Comparison of ENCODE assay signal across 8 cellular contexts in the genomic region with DNA sequence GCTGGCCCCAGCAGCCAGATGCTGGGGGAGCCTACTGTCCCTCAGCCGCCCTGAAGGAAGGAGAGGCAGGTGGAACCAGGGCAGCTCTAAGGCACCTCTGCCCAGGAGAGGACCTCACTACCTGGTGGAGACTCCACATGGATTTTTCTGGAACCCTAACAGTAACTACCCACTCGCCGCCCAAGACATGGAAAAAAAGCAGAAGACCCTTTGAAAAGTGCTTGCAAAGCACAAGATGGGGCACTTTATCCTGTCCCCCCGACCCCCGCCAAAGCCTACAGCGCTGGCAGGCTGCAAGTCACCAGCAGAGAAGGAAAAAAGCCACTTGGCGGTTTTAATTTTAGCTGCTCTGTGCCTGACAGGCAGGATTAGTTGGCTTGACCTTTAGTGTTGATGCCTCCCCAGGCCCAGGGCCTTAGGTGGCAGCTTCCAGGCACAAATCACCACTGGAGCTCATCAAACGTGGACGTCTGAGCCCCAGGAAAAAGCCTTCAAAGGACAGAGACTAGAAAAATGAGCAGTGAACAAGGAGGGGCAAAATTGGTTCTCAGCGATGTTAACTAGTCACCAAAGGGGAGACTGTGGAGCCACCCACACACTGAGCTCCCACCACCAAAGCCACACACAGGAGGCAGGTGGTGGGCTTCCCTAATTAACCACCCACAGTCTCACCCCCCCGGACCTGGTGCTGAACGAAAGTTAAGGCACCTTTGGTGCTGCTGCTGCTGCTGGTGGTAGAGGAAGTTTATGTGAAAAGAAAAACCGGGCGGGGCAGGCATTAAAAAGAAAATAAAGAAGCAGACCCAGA. TPM values are rescaled to one million over a fixed set of nuclear protein-coding genes. Genes with fewer than 3 reads are reported as not detected.
DNase-seq lines count a peak whose midpoint lies in the region; ATAC-seq, FAIRE-seq and TF ChIP-seq lines count a peak whose summit lies in the region.

No MANE protein-coding gene starts in this region.

- POLR2A ChIA-PET in HEK293 (lab: Yijun Ruan, JAX) = interaction anchor here (0.5 to 5.8 kb wide), 6 partner anchors 8 to 80 kb away, joined by 3 to 42 read pairs (median 4); a partner anchor contains a TSS

- H3K9me3 ChIP-seq in HEK293 (ENCODE audit: control insufficient read depth, insufficient read depth, low read depth, low read length) (no peaks in the 10 kb centered on the region), cardiac muscle cell (ENCODE audit: low read depth) (no peaks in the 10 kb centered on the region)

- H3K4me3 ChIP-seq in HEK293 (ENCODE audit: low read depth, low read length) (no peak overlapping the region), cardiac muscle cell (no peak overlapping the region)

- H3K36me3 Mint-ChIP-seq in activated CD8-positive, alpha-beta memory T cell treated with anti-CD3 and anti-CD28 coated beads, Interleukin-2, amount 10 ng/mL, durations not matched to agents 7 days and 5 days = peaks cover 54% of the 10 kb centered on the region

- H3K27ac ChIP-seq in HEK293 (ENCODE audit: extremely low read depth, low read depth, low read length) = peak overlapping the region; percentile 18
- peak overlapping the region; percentile 90 for H3K27ac ChIP-seq in cardiac muscle cell

- H3K9me3 Mint-ChIP-seq in activated CD8-positive, alpha-beta memory T cell treated with anti-CD3 and anti-CD28 coated beads, Interleukin-2, amount 10 ng/mL, durations not matched to agents 7 days and 5 days (ENCODE audit: low read depth) = no peaks in the 10 kb centered on the region

- peak; percentile 86 for DNase-seq in activated CD8-positive, alpha-beta memory T cell treated with anti-CD3 and anti-CD28 coated beads, Interleukin-2, amount 10 ng/mL, durations not matched to agents 7 days and 5 days
- DNase-seq in cardiac muscle cell (ENCODE audit: low read depth in 1 of 2, low spot score in 1 of 2) = peak in 1 of 2 donors; percentile 53
- peak; percentile 51 for DNase-seq in stimulated activated CD4-positive, alpha-beta T cell treated with anti-CD3 and anti-CD28 coated beads, Interleukin-4, amount 100 ng/mL, for 24 hours
- DNase-seq in SK-N-DZ (ENCODE audit: low spot score) = no peak
- DNase-seq in NCI-H2029 treated with DMSO at 0.1 percent for 48 hours (lab: John Stamatoyannopoulos, UW) = no peak
- no peak for DNase-seq in HTR-8/SVneo (ENCODE audit: insufficient read length, low spot score)

- peak; percentile 51 for ATAC-seq in activated CD8-positive, alpha-beta memory T cell treated with anti-CD3 and anti-CD28 coated beads, Interleukin-2, amount 10 ng/mL, durations not matched to agents 7 days and 5 days
- no peak for ATAC-seq in GM18867 (IDR thresholded peaks at IDR 0.05; ENCODE audit: unreplicated experiment)

- H3K27me3 ChIP-seq in cardiac muscle cell = no peaks in the 10 kb centered on the region

- H3K27ac Mint-ChIP-seq in activated CD8-positive, alpha-beta memory T cell treated with anti-CD3 and anti-CD28 coated beads, Interleukin-2, amount 10 ng/mL, durations not matched to agents 7 days and 5 days = peak overlapping the region; percentile 87

- H3K36me3 ChIP-seq in HEK293 (ENCODE audit: control insufficient read depth in 2 of 2, insufficient read depth in 1 of 2, low read length in 2 of 2) (peaks cover 0 to 72% of the 10 kb centered on the region in 2 experiments; a peak in 2 of 3 replicates), cardiac muscle cell (peaks cover 48% of the 10 kb centered on the region)

- H3K4me1 ChIP-seq in HEK293 (ENCODE audit: control insufficient read depth, insufficient read depth, low read length) = peaks cover 7% of the 10 kb centered on the region
- peaks cover 49% of the 10 kb centered on the region for H3K4me1 ChIP-seq in cardiac muscle cell (ENCODE audit: low read depth)

- CTCF ChIA-PET in HEK293 (lab: Yijun Ruan, JAX) = interaction anchor here (0.6 to 4.0 kb wide), 7 partner anchors 10 to 129 kb away, joined by 3 to 22 read pairs (median 3); a partner anchor contains a TSS
- CTCF ChIA-PET in activated CD8-positive, alpha-beta memory T cell treated with anti-CD3 and anti-CD28 coated beads, Interleukin-2, amount 10 ng/mL, durations not matched to agents 7 days and 5 days (lab: Charles Lee) = interaction anchor here (1.0 to 14.7 kb wide), 13 partner anchors 8 to 371 kb away, joined by 3 to 294 read pairs (median 4); a partner anchor contains a TSS

- H3K27me3 Mint-ChIP-seq in activated CD8-positive, alpha-beta memory T cell treated with anti-CD3 and anti-CD28 coated beads, Interleukin-2, amount 10 ng/mL, durations not matched to agents 7 days and 5 days = no peaks in the 10 kb centered on the region

- no peak for TF ChIP-seq CTCF in HEK293 (tag by site-specific recombination; IDR thresholded peaks at IDR 0.05)
- no peak for TF ChIP-seq CTCF in cardiac muscle cell (IDR thresholded peaks at IDR 0.05; ENCODE audit: low read depth, low read length)

- H3K4me3 Mint-ChIP-seq in activated CD8-positive, alpha-beta memory T cell treated with anti-CD3 and anti-CD28 coated beads, Interleukin-2, amount 10 ng/mL, durations not matched to agents 7 days and 5 days = peak overlapping the region; percentile 60

- no peak for FAIRE-seq in HTR-8/SVneo (lab: Jason Lieb, UNC)

- H3K4me1 Mint-ChIP-seq in activated CD8-positive, alpha-beta memory T cell treated with anti-CD3 and anti-CD28 coated beads, Interleukin-2, amount 10 ng/mL, durations not matched to agents 7 days and 5 days = peaks cover 84% of the 10 kb centered on the region

TF ChIP-seq in HEK293, 187 proteins besides CTCF, POLR2A, EP300 and RAD21 (continues in another document):
- TF ChIP-seq EGR2 (tag by site-specific recombination; IDR thresholded peaks at IDR 0.05; ENCODE audit: low read depth) (peak; percentile 89), ZIC2 (tag by site-specific recombination; IDR thresholded peaks at IDR 0.05) (peak; percentile 55), ZNF175 (tag by site-specific recombination; IDR thresholded peaks at IDR 0.05) (no peak), ZNF157 (tag by site-specific recombination; IDR thresholded peaks at IDR 0.05) (no peak), ZFHX2 (tag by site-specific recombination; conservative IDR thresholded peaks at IDR 0.05) (peak; percentile 89), ZNF121 (tag by site-specific recombination; IDR thresholded peaks at IDR 0.05) (no peak; the same call in 1 of the 2 replicates)
- TF ChIP-seq, protein P1, sequence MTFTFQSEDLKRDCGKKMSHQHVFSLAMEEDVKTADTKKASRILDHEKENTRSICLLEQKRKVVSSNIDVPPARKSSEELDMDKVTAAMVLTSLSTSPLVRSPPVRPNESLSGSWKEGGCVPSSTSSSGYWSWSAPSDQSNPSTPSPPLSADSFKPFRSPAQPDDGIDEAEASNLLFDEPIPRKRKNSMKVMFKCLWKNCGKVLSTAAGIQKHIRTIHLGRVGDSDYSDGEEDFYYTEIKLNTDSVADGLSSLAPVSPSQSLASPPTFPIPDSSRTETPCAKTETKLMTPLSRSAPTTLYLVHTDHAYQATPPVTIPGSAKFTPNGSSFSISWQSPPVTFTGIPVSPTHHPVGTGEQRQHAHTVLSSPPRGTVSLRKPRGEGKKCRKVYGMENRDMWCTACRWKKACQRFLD (tag by site-specific recombination; IDR thresholded peaks at IDR 0.05) = no peak

RNA-seq across cellular contexts. Expression of a gene that starts 4.2 kb away (rescaled TPM):
- 1 to 10 TPM; 2.0 to 3.2 TPM for total RNA-seq in activated CD8-positive, alpha-beta memory T cell treated with anti-CD3 and anti-CD28 coated beads, Interleukin-2, amount 10 ng/mL, durations not matched to agents 7 days and 5 days
- total RNA-seq in cardiac muscle cell = 246 and 281 TPM in 2 replicates
- polyA plus RNA-seq in cardiac muscle cell = 244 and 260 TPM in 2 replicates
- 9.8 and 11.6 TPM in 2 replicates for polyA plus RNA-seq in SK-N-DZ (2014; cell fraction: cytosol; rRNA removed)
- 7.5 and 9.4 TPM in 2 replicates for polyA plus RNA-seq in SK-N-DZ (2014; cell fraction: nucleus; rRNA removed)

RNA-seq across cellular contexts. Expression of a gene that starts 14.3 kb away (rescaled TPM):
- 100 to 1,000 TPM; 442 to 462 TPM for total RNA-seq in activated CD8-positive, alpha-beta memory T cell treated with anti-CD3 and anti-CD28 coated beads, Interleukin-2, amount 10 ng/mL, durations not matched to agents 7 days and 5 days
- 168 and 360 TPM in 2 replicates for total RNA-seq in cardiac muscle cell
- polyA plus RNA-seq in cardiac muscle cell = 143 and 233 TPM in 2 replicates
- 143 and 178 TPM in 2 replicates for polyA plus RNA-seq in SK-N-DZ (2014; cell fraction: cytosol; rRNA removed)
- polyA plus RNA-seq in SK-N-DZ (2014; cell fraction: nucleus; rRNA removed) = 181 and 258 TPM in 2 replicates

RNA-seq across cellular contexts. Expression of a gene that starts 20.1 kb away (rescaled TPM):
- 100 to 1,000 TPM in 1 of 2 experiments, 10 to 100 TPM in 1; 77.3 to 123 TPM for total RNA-seq in activated CD8-positive, alpha-beta memory T cell treated with anti-CD3 and anti-CD28 coated beads, Interleukin-2, amount 10 ng/mL, durations not matched to agents 7 days and 5 days
- 29.5 and 60.8 TPM in 2 replicates for total RNA-seq in cardiac muscle cell
- polyA plus RNA-seq in cardiac muscle cell = 60.8 and 64.0 TPM in 2 replicates
- 10.4 and 13.9 TPM in 2 replicates for polyA plus RNA-seq in SK-N-DZ (2014; cell fraction: cytosol; rRNA removed)
- 55.3 and 58.4 TPM in 2 replicates for polyA plus RNA-seq in SK-N-DZ (2014; cell fraction: nucleus; rRNA removed)

RNA-seq across cellular contexts. Expression of a gene that starts 39.0 kb away (rescaled TPM):
- 10 to 100 TPM; 61.1 to 65.0 TPM for total RNA-seq in activated CD8-positive, alpha-beta memory T cell treated with anti-CD3 and anti-CD28 coated beads, Interleukin-2, amount 10 ng/mL, durations not matched to agents 7 days and 5 days
- 24.3 and 35.9 TPM in 2 replicates for total RNA-seq in cardiac muscle cell
- 16.1 and 31.1 TPM in 2 replicates for polyA plus RNA-seq in cardiac muscle cell
- 12.7 and 32.3 TPM in 2 replicates for polyA plus RNA-seq in SK-N-DZ (2014; cell fraction: cytosol; rRNA removed)
- 62.1 and 80.6 TPM in 2 replicates for polyA plus RNA-seq in SK-N-DZ (2014; cell fraction: nucleus; rRNA removed)

RNA-seq across cellular contexts. Expression of a gene that starts 41.0 kb away (rescaled TPM):
- total RNA-seq in activated CD8-positive, alpha-beta memory T cell treated with anti-CD3 and anti-CD28 coated beads, Interleukin-2, amount 10 ng/mL, durations not matched to agents 7 days and 5 days = under 1 TPM; 0.23 to 0.40 TPM
- 1.2 and 1.4 TPM in 2 replicates for total RNA-seq in cardiac muscle cell
- polyA plus RNA-seq in cardiac muscle cell = 0.65 and 1.3 TPM in 2 replicates
- polyA plus RNA-seq in SK-N-DZ (2014; cell fraction: cytosol; rRNA removed) = 19.4 and 25.3 TPM in 2 replicates
- polyA plus RNA-seq in SK-N-DZ (2014; cell fraction: nucleus; rRNA removed) = 14.1 and 25.9 TPM in 2 replicates

Comparison
In these comparisons a context has a peak if more than half of its experiments do, and no peak if none do; other contexts are left out.
1. DNase-seq: peak in activated CD8-positive, alpha-beta memory T cell treated with anti-CD3 and anti-CD28 coated beads, Interleukin-2, amount 10 ng/mL, durations not matched to agents 7 days and 5 days (single experiment) and stimulated activated CD4-positive, alpha-beta T cell treated with anti-CD3 and anti-CD28 coated beads, Interleukin-4, amount 100 ng/mL, for 24 hours (single experiment); none in SK-N-DZ (single experiment), NCI-H2029 treated with DMSO at 0.1 percent for 48 hours (single experiment) and HTR-8/SVneo (single experiment).
2. RNA of a gene that starts 4.2 kb away (total RNA-seq): 246 to 281 TPM in cardiac muscle cell; 2.0 to 3.2 TPM in activated CD8-positive, alpha-beta memory T cell treated with anti-CD3 and anti-CD28 coated beads, Interleukin-2, amount 10 ng/mL, durations not matched to agents 7 days and 5 days; every median in the first group is over 10 times any median in the second.